In genomic region chr19:41273076-41273475, GRCh38 we compare ENCODE assay signal across 28 cellular contexts. TPM values are rescaled to one million over a fixed set of nuclear protein-coding genes. Genes with fewer than 3 reads are reported as not detected.
DNase-seq lines count a peak whose midpoint lies in the region; ATAC-seq, FAIRE-seq and TF ChIP-seq lines count a peak whose summit lies in the region.
"Had no signal": no experiment of that assay in that cellular context is flagged by ENCODE, and none has a peak within 500 bp of the region (broad histone marks: within the 10 kb centered on the region; RNA-seq: fewer than 3 reads in every experiment).

No MANE protein-coding gene starts in this region.

- DNase-seq in A549 (ENCODE audit: low read depth in 1 of 2, low spot score in 1 of 2) (no peak), astrocyte (ENCODE audit: low read depth) (no peak), memory B cell (ENCODE audit: low spot score in 2 of 2) (no peak), hypothalamus (lab: John Stamatoyannopoulos, UW) (no peak), posterior vena cava (ENCODE audit: low spot score) (no peak)
- no peak for DNase-seq in CD4-positive, alpha-beta T cell
- DNase-seq: C1 segment of cervical spinal cord; Calu3; DMS79 treated with DMSO at 0.1 percent for 48 hours; GF-D8; Kasumi-1; NCI-H1092 treated with DMSO at 0.1 percent for 48 hours; NCI-H1436; NCI-H187; NCI-H2171 treated with DMSO at 0.1 percent for 48 hours; NCI-H345; NCI-H510A treated with DMSO at 0.1 percent for 48 hours; NCI-H774; NK-92 treated with Interleukin-12 subunit alpha and Interleukin-12 subunit beta, amount 100 ng/mL, for 24 hours; PC-9; Right ventricle myocardium superior; RPMI8226 had no signal

- peaks cover 76% of the 10 kb centered on the region for H3K79me2 ChIP-seq in astrocyte (ENCODE audit: insufficient read depth, low read length)

- ATAC-seq in A549 = peak; percentile 33 to 40; a peak in 4 of 6 replicates
- ATAC-seq in CD4-positive, alpha-beta T cell (ENCODE audit: poor library complexity) = no peak
- no peak for ATAC-seq in memory B cell (ENCODE audit: low read depth)
- ATAC-seq in HG03135 (IDR thresholded peaks at IDR 0.05; ENCODE audit: unreplicated experiment) = no peak
- ATAC-seq: HepG2, K562 had no signal

- no peak overlapping the region for H2AFZ ChIP-seq in astrocyte (ENCODE audit: low read depth, low read length)
- H2AFZ ChIP-seq: PC-9 had no signal

- H3K9me3 Mint-ChIP-seq in CD4-positive, alpha-beta T cell = no peaks in the 10 kb centered on the region
- H3K9me3 Mint-ChIP-seq in astrocyte (ENCODE audit: unreplicated experiment) = no peaks in the 10 kb centered on the region
- no peaks in the 10 kb centered on the region for H3K9me3 Mint-ChIP-seq in memory B cell

- TF ChIP-seq RAD21 in A549 (conservative IDR thresholded peaks at IDR 0.05 in 1 of 2, IDR thresholded peaks at IDR 0.05 in 1 of 2) = no peak

- H3K4me3 ChIP-seq in A549 = no peak overlapping the region
- H3K4me3 ChIP-seq in astrocyte (ENCODE audit: insufficient read depth, low read depth, low read length) = no peak overlapping the region
- H3K4me3 ChIP-seq: K562, PC-9, SJSA1 had no signal

- TF ChIP-seq EP300 in A549 (IDR thresholded peaks at IDR 0.05) = no peak

- H3K4me3 Mint-ChIP-seq in CD4-positive, alpha-beta T cell = no peak overlapping the region
- H3K4me3 Mint-ChIP-seq in astrocyte (ENCODE audit: unreplicated experiment) (no peak overlapping the region), memory B cell (no peak overlapping the region)

- H3K36me3 Mint-ChIP-seq in CD4-positive, alpha-beta T cell (ENCODE audit: low read depth) = peaks cover 99% of the 10 kb centered on the region
- H3K36me3 Mint-ChIP-seq in astrocyte (ENCODE audit: low read depth, unreplicated experiment) = peaks cover 14% of the 10 kb centered on the region
- peaks cover 36% of the 10 kb centered on the region for H3K36me3 Mint-ChIP-seq in memory B cell

- H3K27ac ChIP-seq in A549 (no peak overlapping the region), astrocyte (ENCODE audit: low read depth, low read length) (no peak overlapping the region)
- no peak overlapping the region for H3K27ac ChIP-seq in CD4-positive, alpha-beta T cell (ENCODE audit: low read depth, low read length)
- H3K27ac ChIP-seq: PC-9, SJSA1 had no signal

- H3K9me3 ChIP-seq in A549 (no peaks in the 10 kb centered on the region), astrocyte (ENCODE audit: insufficient read depth, low read depth, low read length) (no peaks in the 10 kb centered on the region)
- H3K9me3 ChIP-seq in CD4-positive, alpha-beta T cell (ENCODE audit: control insufficient read depth, low read length) = no peaks in the 10 kb centered on the region
- H3K9me3 ChIP-seq: SJSA1 had no signal

- H3K4me2 ChIP-seq in A549 (no peak overlapping the region), astrocyte (ENCODE audit: low read length) (no peak overlapping the region)
- H3K4me2 ChIP-seq: PC-9 had no signal

- no peaks in the 10 kb centered on the region for H3K27me3 Mint-ChIP-seq in CD4-positive, alpha-beta T cell
- H3K27me3 Mint-ChIP-seq in astrocyte (ENCODE audit: low read depth, unreplicated experiment) (no peaks in the 10 kb centered on the region), memory B cell (no peaks in the 10 kb centered on the region)

- TF ChIP-seq CTCF in A549 (IDR thresholded peaks at IDR 0.05) = no peak
- no peak for TF ChIP-seq CTCF in CD4-positive, alpha-beta T cell (IDR thresholded peaks at IDR 0.05)
- no peak for TF ChIP-seq CTCF in astrocyte (IDR thresholded peaks at IDR 0.05; ENCODE audit: insufficient read depth, low read depth, low read length)

- CTCF ChIA-PET in A549 (lab: Yijun Ruan, JAX) = interaction anchor here (0.6 to 4.1 kb wide), 9 partner anchors 9 to 69 kb away, joined by 3 to 29 read pairs (median 3); no protein-coding TSS in a partner anchor
- CTCF ChIA-PET in CD4-positive, alpha-beta T cell (lab: Charles Lee) = no interaction called here

- H3K4me1 ChIP-seq in A549 (no peaks in the 10 kb centered on the region), astrocyte (ENCODE audit: insufficient read depth, low read length) (no peaks in the 10 kb centered on the region)
- H3K4me1 ChIP-seq: SJSA1 had no signal

- POLR2A ChIA-PET in A549 (lab: Yijun Ruan, JAX) = interaction anchor here (1.2 kb wide), 1 partner anchor 9 kb away, joined by 6 read pairs; the partner anchor contains the start of gene HNRNPUL1
- POLR2A ChIA-PET in CD4-positive, alpha-beta T cell (lab: Charles Lee) = interaction anchor here (2.3 kb wide), 1 partner anchor 10 kb away, joined by 19 read pairs; the partner anchor contains the start of gene HNRNPUL1

- WGBS in A549 (ENCODE audit: missing lambda C conversion rate) = 85% methylated on average over 6 of the region's 6 CpGs

- H4K20me1 ChIP-seq in astrocyte (ENCODE audit: insufficient read depth, low read length) = peaks cover 74% of the 10 kb centered on the region

- H3K36me3 ChIP-seq in astrocyte (ENCODE audit: insufficient read depth, low read length) = peaks cover 87% of the 10 kb centered on the region

- H3K27me3 ChIP-seq in CD4-positive, alpha-beta T cell (ENCODE audit: control insufficient read depth, insufficient read depth, low read length) = no peaks in the 10 kb centered on the region
- H3K27me3 ChIP-seq in astrocyte (ENCODE audit: insufficient read depth, low read length) = no peaks in the 10 kb centered on the region
- H3K27me3 ChIP-seq: SJSA1 had no signal

- intact Hi-C loops in CD4-positive, alpha-beta T cell (cut with DNase I, micrococcal nuclease) = no loop called here
- intact Hi-C loops in posterior vena cava (cut with DNase I) = no loop called here

- H3K9ac ChIP-seq in astrocyte (ENCODE audit: low read length) = no peak overlapping the region

- peak overlapping the region; percentile 44 for H3K27ac Mint-ChIP-seq in CD4-positive, alpha-beta T cell
- H3K27ac Mint-ChIP-seq in astrocyte (ENCODE audit: unreplicated experiment) (peak overlapping the region; percentile 41), memory B cell (peak overlapping the region; percentile 56)

- no peak for TF ChIP-seq POLR2A in A549 (IDR thresholded peaks at IDR 0.05; ENCODE audit: low read length)

- H3K4me1 Mint-ChIP-seq in CD4-positive, alpha-beta T cell (ENCODE audit: low read depth) = peaks cover 21% of the 10 kb centered on the region
- no peaks in the 10 kb centered on the region for H3K4me1 Mint-ChIP-seq in astrocyte (ENCODE audit: low read depth, unreplicated experiment)
- peaks cover 4% of the 10 kb centered on the region for H3K4me1 Mint-ChIP-seq in memory B cell

- FAIRE-seq in A549 (lab: Jason Lieb, UNC) (no peak), astrocyte (lab: Jason Lieb, UNC) (no peak)
- FAIRE-seq: GM12891, H54, HepG2, K562 had no signal

TF ChIP-seq in A549, 52 proteins besides CTCF, POLR2A, EP300 and RAD21 (continues in another document):
- TF ChIP-seq EHF (CRISPR knock-in tag; IDR thresholded peaks at IDR 0.05) = no peak
- no peak for TF ChIP-seq HOXA7 (CRISPR knock-in tag; IDR thresholded peaks at IDR 0.05)
- TF ChIP-seq CHD2 (IDR thresholded peaks at IDR 0.05; ENCODE audit: low read length, partially characterized antibody) = no peak
- TF ChIP-seq MYC (IDR thresholded peaks at IDR 0.05; ENCODE audit: borderline replicate concordance, low read length) = no peak
- no peak for TF ChIP-seq BHLHE40 (IDR thresholded peaks at IDR 0.05; ENCODE audit: low read depth, low read length)
- TF ChIP-seq ZFP36 (IDR thresholded peaks at IDR 0.05; ENCODE audit: borderline replicate concordance, partially characterized antibody) = no peak
- TF ChIP-seq TFCP2L1 (CRISPR knock-in tag; IDR thresholded peaks at IDR 0.05) = no peak
- no peak for TF ChIP-seq FOXS1 (CRISPR knock-in tag; IDR thresholded peaks at IDR 0.05)
- no peak for TF ChIP-seq HES2 (IDR thresholded peaks at IDR 0.05)
- TF ChIP-seq FOSB (CRISPR knock-in tag; IDR thresholded peaks at IDR 0.05) = no peak
- no peak for TF ChIP-seq NFE2L2 (conservative IDR thresholded peaks at IDR 0.05; ENCODE audit: low read length)

RNA-seq across cellular contexts. Expression of gene HNRNPUL1, which starts 8.9 kb away (rescaled TPM):
- polyA plus RNA-seq in A549 (2011; rRNA removed) (89.5 and 117 TPM in 2 replicates), A549 (2017; fragmentation: RNase III; extraction: RNeasy Plus Mini Kit Qiagen cat#74134 plus additional on column Dnase treatment) (272 to 278 TPM (median 273 TPM) in 3 replicates)
- 77.4 and 104 TPM in 2 replicates for polyA plus RNA-seq in A549 (2012; cell fraction: cytosol; rRNA removed)
- 94.8 and 133 TPM in 2 replicates for polyA plus RNA-seq in A549 (2012; cell fraction: nucleus; rRNA removed)
- polyA minus RNA-seq in A549 (2011; rRNA and poly(A)+ RNA removed) = 118 and 124 TPM in 2 replicates
- total RNA-seq in CD4-positive, alpha-beta T cell = 100 to 1,000 TPM; 367 to 388 TPM
- total RNA-seq in astrocyte (164 and 174 TPM in 2 replicates), posterior vena cava (100 to 1,000 TPM; 150 to 157 TPM)

RNA-seq across cellular contexts. Expression of gene CCDC97, which starts 36.9 kb away (rescaled TPM):
- 18.7 and 21.4 TPM in 2 replicates for polyA plus RNA-seq in A549 (2011; rRNA removed)
- polyA plus RNA-seq in A549 (2012; cell fraction: cytosol; rRNA removed) = 18.9 and 24.5 TPM in 2 replicates
- polyA plus RNA-seq in A549 (2012; cell fraction: nucleus; rRNA removed) = 27.6 and 37.7 TPM in 2 replicates
- polyA plus RNA-seq in A549 (2017; fragmentation: RNase III; extraction: RNeasy Plus Mini Kit Qiagen cat#74134 plus additional on column Dnase treatment) = 26.8 to 29.2 TPM (median 27.6 TPM) in 3 replicates
- 26.4 and 31.9 TPM in 2 replicates for polyA minus RNA-seq in A549 (2011; rRNA and poly(A)+ RNA removed)
- total RNA-seq in CD4-positive, alpha-beta T cell = 10 to 100 TPM; 27.3 to 29.7 TPM
- total RNA-seq in astrocyte = 15.2 and 18.1 TPM in 2 replicates
- 10 to 100 TPM; 17.5 to 23.9 TPM for total RNA-seq in posterior vena cava

RNA-seq across cellular contexts. Expression of gene AXL, which starts 54.1 kb away (rescaled TPM):
- polyA plus RNA-seq in A549 (2011; rRNA removed) = 60.1 and 60.3 TPM in 2 replicates
- polyA plus RNA-seq in A549 (2012; cell fraction: cytosol; rRNA removed) = 66.8 and 78.1 TPM in 2 replicates
- 128 and 129 TPM in 2 replicates for polyA plus RNA-seq in A549 (2012; cell fraction: nucleus; rRNA removed)
- polyA plus RNA-seq in A549 (2017; fragmentation: RNase III; extraction: RNeasy Plus Mini Kit Qiagen cat#74134 plus additional on column Dnase treatment) = 45.4 to 69.4 TPM (median 47.8 TPM) in 3 replicates
- polyA minus RNA-seq in A549 (2011; rRNA and poly(A)+ RNA removed) = 378 and 386 TPM in 2 replicates
- total RNA-seq in CD4-positive, alpha-beta T cell = under 1 TPM; 0.30 to 0.42 TPM
- 134 and 156 TPM in 2 replicates for total RNA-seq in astrocyte
- total RNA-seq in posterior vena cava = 100 to 1,000 TPM; 133 to 147 TPM

Comparison
In these comparisons a context has a peak if more than half of its experiments do, and no peak if none do; other contexts are left out.
1. ATAC-seq: peak in A549 (2 of 2); none in CD4-positive, alpha-beta T cell (single experiment), memory B cell (single experiment) and HG03135 (single experiment).
2. RNA of gene AXL, which starts 54.1 kb away (total RNA-seq): 134 to 156 TPM in astrocyte and 133 to 147 TPM in posterior vena cava; 0.30 to 0.42 TPM in CD4-positive, alpha-beta T cell; every median in the first group is over 10 times any median in the second.
3. Peak in every context shown above with its lines, with median percentiles within 50 percentile points of each other: H3K27ac Mint-ChIP-seq.